8 cellular contexts compared by ENCODE assay signal in genomic region chr6:26053929-26054658, GRCh38. TPM values are rescaled to one million over a fixed set of nuclear protein-coding genes. Genes with fewer than 3 reads are reported as not detected.
DNase-seq lines count a peak whose midpoint lies in the region; ATAC-seq and TF ChIP-seq lines count a peak whose summit lies in the region.

No MANE protein-coding gene starts in this region.

- peak overlapping the region; percentile 93 to 99 (median 96) for H3K4me3 Mint-ChIP-seq in naive thymus-derived CD8-positive, alpha-beta T cell

- no peak for TF ChIP-seq CTCF in GM06990 (IDR thresholded peaks at IDR 0.05; ENCODE audit: insufficient read depth, low read length, poor library complexity, severe bottlenecking)

- H3K36me3 Mint-ChIP-seq in naive thymus-derived CD8-positive, alpha-beta T cell: no peaks in the 10 kb centered on the region

- H3K4me1 Mint-ChIP-seq in naive thymus-derived CD8-positive, alpha-beta T cell: peaks cover 9 to 34% (median 19%) of the 10 kb centered on the region in 4 donors

- no peaks in the 10 kb centered on the region for H3K27me3 ChIP-seq in GM06990 (replicated peaks; ENCODE audit: control insufficient read depth, insufficient read depth, low read length)

- no peaks in the 10 kb centered on the region for H3K27me3 Mint-ChIP-seq in naive thymus-derived CD8-positive, alpha-beta T cell

- ATAC-seq in naive thymus-derived CD8-positive, alpha-beta T cell: no peak
- ATAC-seq in GM18502 (IDR thresholded peaks at IDR 0.05; ENCODE audit: poor library complexity, unreplicated experiment): no peak

- peak overlapping the region; percentile 74 for H3K4me3 ChIP-seq in GM06990 (replicated peaks; ENCODE audit: low read depth, low read length)

- no peaks in the 10 kb centered on the region for H3K36me3 ChIP-seq in GM06990 (ENCODE audit: control insufficient read depth, insufficient read depth, low read length)

- POLR2A ChIA-PET in naive thymus-derived CD8-positive, alpha-beta T cell (lab: Charles Lee): interaction anchor here (1.4 to 16.2 kb wide), 5 partner anchors 9 to 162 kb away, joined by 5 to 748 read pairs (median 96); a partner anchor contains a TSS

- peak overlapping the region; percentile 93 to 99 (median 99) for H3K27ac Mint-ChIP-seq in naive thymus-derived CD8-positive, alpha-beta T cell

- peaks cover 0 to 2% (median 0%) of the 10 kb centered on the region in 9 donors for H3K9me3 Mint-ChIP-seq in naive thymus-derived CD8-positive, alpha-beta T cell

- DNase-seq in GM06990 (ENCODE audit: extremely low read depth, insufficient read length): no peak
- peak; percentile 6 for DNase-seq in NOMO-1 treated with dmso at 0.1 percent for 144 hours (lab: John Stamatoyannopoulos, UW; ENCODE audit: unreplicated experiment)
- DNase-seq in dedifferentiated amniotic fluid mesenchymal stem cell (ENCODE audit: extremely low spot score): peak; percentile 26
- no peak for DNase-seq in naive thymus-derived CD8-positive, alpha-beta T cell
- DNase-seq in OCI-M1 (lab: John Stamatoyannopoulos, UW): no peak
- no peak for DNase-seq in stimulated activated CD4-positive, alpha-beta T cell treated with anti-CD3 and anti-CD28 coated beads, Interleukin-15, amount 100 ng/mL, for 24 hours
- DNase-seq in 8988T: no peak

RNA-seq across cellular contexts. Expression of gene HFE, which starts 33.1 kb away (rescaled TPM):
- total RNA-seq in naive thymus-derived CD8-positive, alpha-beta T cell: 1 to 10 TPM; 1.3 to 1.6 TPM
- polyA plus RNA-seq in naive thymus-derived CD8-positive, alpha-beta T cell: 1 to 10 TPM in 2 of 3 donors, under 1 TPM in 1; 0.68 to 3.8 (median 1.8) TPM

Comparison
In these comparisons a context has a peak if more than half of its experiments do, and no peak if none do; other contexts are left out.
1. DNase-seq: peak in NOMO-1 treated with dmso at 0.1 percent for 144 hours (single experiment) and dedifferentiated amniotic fluid mesenchymal stem cell (single experiment); none in GM06990 (single experiment), naive thymus-derived CD8-positive, alpha-beta T cell (0 of 10), OCI-M1 (single experiment), stimulated activated CD4-positive, alpha-beta T cell treated with anti-CD3 and anti-CD28 coated beads, Interleukin-15, amount 100 ng/mL, for 24 hours (single experiment) and 8988T (single experiment).